ENCODE assay signal across 21 cellular contexts in genomic region chr9:120538339-120538738, GRCh38. TPM values are rescaled to one million over a fixed set of nuclear protein-coding genes. Genes with fewer than 3 reads are reported as not detected.
A peak's percentile ranks its signal among the peaks of the same experiment; 100 is the strongest.
DNase-seq lines count a peak whose midpoint lies in the region; ATAC-seq and TF ChIP-seq lines count a peak whose summit lies in the region.
"Had no signal": no experiment of that assay in that cellular context is flagged by ENCODE, and none has a peak within 500 bp of the region (broad histone marks: within the 10 kb centered on the region; RNA-seq: fewer than 3 reads in every experiment).

No MANE protein-coding gene starts in this region.

- no peak overlapping the region for H3K4me3 Mint-ChIP-seq in chondrocyte (ENCODE audit: unreplicated experiment)
- H3K4me3 Mint-ChIP-seq: activated CD4-positive, alpha-beta T cell treated with anti-CD3 and anti-CD28 coated beads for 36 hours; activated naive CD8-positive, alpha-beta T cell; mesothelial cell of epicardium had no signal

- H3K4me1 ChIP-seq in foreskin keratinocyte = peaks cover 1% of the 10 kb centered on the region
- H3K4me1 ChIP-seq: SJSA1, testis had no signal

- peak overlapping the region; percentile 74 for H3K27ac Mint-ChIP-seq in chondrocyte (ENCODE audit: unreplicated experiment)
- H3K27ac Mint-ChIP-seq: activated CD4-positive, alpha-beta T cell treated with anti-CD3 and anti-CD28 coated beads for 36 hours; activated naive CD8-positive, alpha-beta T cell; mesothelial cell of epicardium had no signal

- peaks cover 16% of the 10 kb centered on the region for H3K36me3 Mint-ChIP-seq in chondrocyte (ENCODE audit: low read depth)

- no peaks in the 10 kb centered on the region for H3K27me3 Mint-ChIP-seq in chondrocyte (ENCODE audit: low read depth)
- H3K27me3 Mint-ChIP-seq: activated CD4-positive, alpha-beta T cell treated with anti-CD3 and anti-CD28 coated beads for 36 hours; activated naive CD8-positive, alpha-beta T cell had no signal

- no peaks in the 10 kb centered on the region for H3K27me3 ChIP-seq in foreskin keratinocyte
- H3K27me3 ChIP-seq: right atrium auricular region, SJSA1, testis had no signal

- no peak for ATAC-seq in foreskin keratinocyte
- ATAC-seq: activated CD4-positive, alpha-beta T cell treated with anti-CD3 and anti-CD28 coated beads for 36 hours had no signal

- H3K4me1 Mint-ChIP-seq in chondrocyte (ENCODE audit: low read depth) = peaks cover 29% of the 10 kb centered on the region
- H3K4me1 Mint-ChIP-seq: mesothelial cell of epicardium had no signal

- DNase-seq in EH (ENCODE audit: low read depth) (peak; percentile 80), NCI-H82 treated with DMSO at 0.1 percent for 48 hours (lab: John Stamatoyannopoulos, UW; ENCODE audit: unreplicated experiment) (peak; percentile 86), chondrocyte (ENCODE audit: low spot score) (no peak), lung microvascular endothelial cell (ENCODE audit: low read depth in 2 of 2) (peak; percentile 66 to 89), HK-2 (ENCODE audit: unreplicated experiment) (no peak), activated gamma-delta T cell treated with Interleukin-2 at 50 U/mL for 16 hours (no peak), foreskin keratinocyte (no peak)
- DNase-seq in activated CD4-positive, alpha-beta T cell treated with anti-CD3 and anti-CD28 coated beads for 48 hours = no peak
- DNase-seq: activated CD4-positive, alpha-beta T cell treated with anti-CD3 and anti-CD28 coated beads for 36 hours; Calu3; central memory CD4-positive, alpha-beta T cell; GM23248; NCI-H187 treated with DMSO at 0.1 percent for 48 hours; NCI-H446 treated with DMSO at 0.1 percent for 48 hours; stimulated activated CD4-positive, alpha-beta T cell treated with anti-CD3 and anti-CD28 coated beads, Interleukin-2, amount 100 ng/mL, for 24 hours; T1000; testis had no signal

- TF ChIP-seq CTCF in chondrocyte (IDR thresholded peaks at IDR 0.05) = no peak
- TF ChIP-seq CTCF in foreskin keratinocyte (conservative IDR thresholded peaks at IDR 0.05) = no peak

- no peaks in the 10 kb centered on the region for H3K9me3 Mint-ChIP-seq in chondrocyte (ENCODE audit: low read depth)
- H3K9me3 Mint-ChIP-seq: mesothelial cell of epicardium had no signal

- H3K27ac ChIP-seq in foreskin keratinocyte = no peak overlapping the region
- H3K27ac ChIP-seq: GM23248, right atrium auricular region, SJSA1, testis had no signal

RNA-seq across cellular contexts. Expression of gene CDK5RAP2, which starts 41.6 kb away (rescaled TPM):
- total RNA-seq in chondrocyte (36.3 to 70.4 TPM (median 40.4 TPM) in 3 replicates), lung microvascular endothelial cell (13.1 and 15.9 TPM in 2 replicates), foreskin keratinocyte (44.5 and 46.0 TPM in 2 replicates)
- 31.8 and 32.3 TPM in 2 replicates for polyA plus RNA-seq in foreskin keratinocyte

Comparison
In these comparisons a context has a peak if more than half of its experiments do, and no peak if none do; other contexts are left out.
1. DNase-seq: peak in EH (single experiment), NCI-H82 treated with DMSO at 0.1 percent for 48 hours (single experiment) and lung microvascular endothelial cell (2 of 2); none in chondrocyte (single experiment), activated CD4-positive, alpha-beta T cell treated with anti-CD3 and anti-CD28 coated beads for 48 hours (single experiment), HK-2 (single experiment), activated gamma-delta T cell treated with Interleukin-2 at 50 U/mL for 16 hours (single experiment) and foreskin keratinocyte (0 of 2).